8 cellular contexts compared by ENCODE assay signal in genomic region chr12:57216014-57216891, GRCh38. TPM values are rescaled to one million over a fixed set of nuclear protein-coding genes. Genes with fewer than 3 reads are reported as not detected.
DNase-seq lines count a peak whose midpoint lies in the region; ATAC-seq and TF ChIP-seq lines count a peak whose summit lies in the region.

Gene NXPH4 (plus strand): TSS chr12:57216794. CDS start chr12:57216970, 176 bp downstream.

- no peak within 1 kb of the TSS for H3K27ac ChIP-seq in RWPE2 (ENCODE audit: poor library complexity, severe bottlenecking)

- H3K27ac Mint-ChIP-seq in stimulated activated naive CD8-positive, alpha-beta T cell treated with anti-CD3 and anti-CD28 coated beads, Interleukin-15, Interleukin-2, amounts not matched to agents 100 ng/mL and 50 ng/mL, for 24 hours = no peak within 1 kb of the TSS

- ATAC-seq in GM21717 (IDR thresholded peaks at IDR 0.05; ENCODE audit: unreplicated experiment) = peak; percentile 14
- peak; percentile 9; the same call in 2 of the 3 replicates for ATAC-seq in RWPE2 (ENCODE audit: low read depth)
- no peak for ATAC-seq in HG02885 (IDR thresholded peaks at IDR 0.05; ENCODE audit: poor library complexity, unreplicated experiment)
- ATAC-seq in HG03354 (IDR thresholded peaks at IDR 0.05; ENCODE audit: poor library complexity, severe bottlenecking, unreplicated experiment) = no peak

- H3K9me3 Mint-ChIP-seq in stimulated activated naive CD8-positive, alpha-beta T cell treated with anti-CD3 and anti-CD28 coated beads, Interleukin-15, Interleukin-2, amounts not matched to agents 100 ng/mL and 50 ng/mL, for 24 hours = no peaks in the 10 kb centered on the region

- no peaks in the 10 kb centered on the region for H3K9me3 ChIP-seq in RWPE2 (ENCODE audit: severe bottlenecking)

- H3K4me1 ChIP-seq in RWPE2 (ENCODE audit: insufficient read depth, poor library complexity, severe bottlenecking) = no peaks in the 10 kb centered on the region

- H3K36me3 Mint-ChIP-seq in stimulated activated naive CD8-positive, alpha-beta T cell treated with anti-CD3 and anti-CD28 coated beads, Interleukin-15, Interleukin-2, amounts not matched to agents 100 ng/mL and 50 ng/mL, for 24 hours (ENCODE audit: low read depth) = no peaks in the 10 kb centered on the region

- H3K4me1 Mint-ChIP-seq in stimulated activated naive CD8-positive, alpha-beta T cell treated with anti-CD3 and anti-CD28 coated beads, Interleukin-15, Interleukin-2, amounts not matched to agents 100 ng/mL and 50 ng/mL, for 24 hours (ENCODE audit: low read depth) = peaks cover 53% of the 10 kb centered on the region

- TF ChIP-seq CTCF in RWPE2 (IDR thresholded peaks at IDR 0.05; ENCODE audit: poor library complexity, severe bottlenecking) = no peak
- TF ChIP-seq CTCF in astrocyte of the cerebellum (IDR thresholded peaks at IDR 0.05; ENCODE audit: low read depth, low read length, missing control alignments) = no peak
- TF ChIP-seq CTCF in kidney epithelial cell (IDR thresholded peaks at IDR 0.05; ENCODE audit: insufficient read depth, low read length, poor library complexity, severe bottlenecking) = no peak

- peak within 1 kb of the TSS; percentile 36 for H3K4me3 ChIP-seq in RWPE2 (ENCODE audit: severe bottlenecking)
- peak within 1 kb of the TSS; percentile 31 for H3K4me3 ChIP-seq in astrocyte of the cerebellum (ENCODE audit: low read depth, low read length)
- H3K4me3 ChIP-seq in kidney epithelial cell (ENCODE audit: low read depth, low read length) = peak within 1 kb of the TSS; percentile 21

- peak; percentile 71 for DNase-seq in AG08396 (ENCODE audit: low spot score)
- DNase-seq in RWPE2 (ENCODE audit: low spot score) = no peak
- DNase-seq in astrocyte of the cerebellum (ENCODE audit: low read depth) = no peak
- no peak for DNase-seq in kidney epithelial cell (ENCODE audit: low read depth)

- in situ Hi-C loops in astrocyte of the cerebellum (cut with HindIII; ENCODE audit: low sequenced_read_pairs) = no loop called here

- peaks cover 66% of the 10 kb centered on the region for H3K27me3 ChIP-seq in RWPE2 (ENCODE audit: insufficient read depth, poor library complexity, severe bottlenecking)
- H3K27me3 ChIP-seq in kidney epithelial cell (ENCODE audit: control insufficient read depth, insufficient read depth, low read length) = peaks cover 68% of the 10 kb centered on the region

- H3K4me3 Mint-ChIP-seq in stimulated activated naive CD8-positive, alpha-beta T cell treated with anti-CD3 and anti-CD28 coated beads, Interleukin-15, Interleukin-2, amounts not matched to agents 100 ng/mL and 50 ng/mL, for 24 hours = peak within 1 kb of the TSS; percentile 70

- H3K27me3 Mint-ChIP-seq in stimulated activated naive CD8-positive, alpha-beta T cell treated with anti-CD3 and anti-CD28 coated beads, Interleukin-15, Interleukin-2, amounts not matched to agents 100 ng/mL and 50 ng/mL, for 24 hours = peaks cover 67% of the 10 kb centered on the region

- H3K36me3 ChIP-seq in RWPE2 (ENCODE audit: low read depth) (no peaks in the 10 kb centered on the region), kidney epithelial cell (ENCODE audit: control insufficient read depth, insufficient read depth, low read length) (no peaks in the 10 kb centered on the region)

RNA-seq across cellular contexts. Expression of gene NXPH4, which starts in this region (rescaled TPM):
- total RNA-seq in kidney epithelial cell = 3.1 and 5.9 TPM in 2 replicates

Comparison
In these comparisons a context has a peak if more than half of its experiments do, and no peak if none do; other contexts are left out.
1. ATAC-seq: peak in GM21717 (single experiment) and RWPE2 (single experiment); none in HG02885 (single experiment) and HG03354 (single experiment).
2. Peak in every context shown above with its lines, with median percentiles within 50 percentile points of each other: H3K4me3 ChIP-seq.